ENCODE assay signal across 8 cellular contexts in the genomic region with DNA sequence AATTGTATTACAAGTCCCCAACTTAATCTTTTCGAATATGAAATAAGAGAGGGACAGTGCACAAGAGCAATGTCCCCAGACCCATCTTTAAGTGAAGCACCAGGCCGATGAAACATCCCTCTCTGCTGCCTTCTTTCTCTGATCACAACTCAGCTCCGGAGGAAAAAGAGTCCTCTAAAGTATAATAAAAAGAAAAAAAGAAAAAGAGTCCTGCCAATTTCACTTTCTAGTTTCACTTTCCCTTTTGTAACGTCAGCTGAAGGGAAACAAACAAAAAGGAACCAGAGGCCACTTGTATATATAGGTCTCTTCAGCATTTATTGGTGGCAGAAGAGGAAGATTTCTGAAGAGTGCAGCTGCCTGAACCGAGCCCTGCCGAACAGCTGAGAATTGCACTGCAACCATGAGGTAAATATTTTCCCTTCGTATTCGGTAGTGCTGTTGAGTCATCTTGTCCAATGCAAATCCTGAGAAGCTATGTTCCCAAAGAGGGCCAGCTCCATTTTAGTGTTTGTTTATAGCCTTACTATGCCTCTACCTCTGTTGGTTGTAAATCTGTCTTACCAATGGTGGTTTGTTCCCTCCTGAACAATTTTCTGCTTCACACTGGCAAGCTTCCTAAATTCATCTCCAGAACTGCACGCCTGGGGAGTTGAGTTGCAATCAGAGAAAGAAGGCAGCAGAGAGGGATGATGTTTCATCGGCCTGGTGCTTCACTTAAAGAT. TPM values are rescaled to one million over a fixed set of nuclear protein-coding genes. Genes with fewer than 3 reads are reported as not detected.
DNase-seq lines count a peak whose midpoint lies in the region; ATAC-seq and TF ChIP-seq lines count a peak whose summit lies in the region.

A gene with protein sequence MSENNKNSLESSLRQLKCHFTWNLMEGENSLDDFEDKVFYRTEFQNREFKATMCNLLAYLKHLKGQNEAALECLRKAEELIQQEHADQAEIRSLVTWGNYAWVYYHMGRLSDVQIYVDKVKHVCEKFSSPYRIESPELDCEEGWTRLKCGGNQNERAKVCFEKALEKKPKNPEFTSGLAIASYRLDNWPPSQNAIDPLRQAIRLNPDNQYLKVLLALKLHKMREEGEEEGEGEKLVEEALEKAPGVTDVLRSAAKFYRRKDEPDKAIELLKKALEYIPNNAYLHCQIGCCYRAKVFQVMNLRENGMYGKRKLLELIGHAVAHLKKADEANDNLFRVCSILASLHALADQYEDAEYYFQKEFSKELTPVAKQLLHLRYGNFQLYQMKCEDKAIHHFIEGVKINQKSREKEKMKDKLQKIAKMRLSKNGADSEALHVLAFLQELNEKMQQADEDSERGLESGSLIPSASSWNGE (plus strand): TSS at position 326 of the 725 bp plus-strand sequence. CDS start 78 bp downstream, at position 404.

- H3K27ac ChIP-seq in CD4-positive, CD25-positive, alpha-beta regulatory T cell (ENCODE audit: insufficient read depth, low read length, poor library complexity, severe bottlenecking): peak within 1 kb of the TSS; percentile 67
- H3K27ac ChIP-seq in gastroesophageal sphincter (peak within 1 kb of the TSS; percentile 81 to 93 (median 86)), prostate gland (peak within 1 kb of the TSS; percentile 80 to 85)

- peaks cover 33% of the 10 kb centered on the region for H3K36me3 Mint-ChIP-seq in CD4-positive, CD25-positive, alpha-beta regulatory T cell

- H3K4me3 Mint-ChIP-seq in CD4-positive, CD25-positive, alpha-beta regulatory T cell: peak within 1 kb of the TSS; percentile 94 to 98 (median 96)

- no peaks in the 10 kb centered on the region for H3K27me3 ChIP-seq in CD4-positive, CD25-positive, alpha-beta regulatory T cell (ENCODE audit: control insufficient read depth, insufficient read depth, low read length)
- H3K27me3 ChIP-seq in gastroesophageal sphincter: no peaks in the 10 kb centered on the region
- no peaks in the 10 kb centered on the region for H3K27me3 ChIP-seq in prostate gland (replicated peaks; ENCODE audit: insufficient read depth)

- intact Hi-C loops in prostate gland (cut with DNase I): no loop called here

- H3K4me1 ChIP-seq in CD4-positive, CD25-positive, alpha-beta regulatory T cell (ENCODE audit: control insufficient read depth, insufficient read depth, low read length, poor library complexity, severe bottlenecking): peaks cover 26% of the 10 kb centered on the region
- H3K4me1 ChIP-seq in gastroesophageal sphincter (peaks cover under 1 to 39% (median 14%) of the 10 kb centered on the region in 3 donors), prostate gland (replicated peaks) (peaks cover 4% of the 10 kb centered on the region)

- TF ChIP-seq CTCF in gastroesophageal sphincter (IDR thresholded peaks at IDR 0.05) (no peak), prostate gland (IDR thresholded peaks at IDR 0.05) (no peak)

- WGBS in gastroesophageal sphincter (ENCODE audit: low coverage in 1 of 2), 2 donors: 0% methylated on average over 8 of the region's 10 CpGs
- WGBS in prostate gland: under 1% methylated on average over 10 of the region's 10 CpGs

- DNase-seq in CD4-positive, CD25-positive, alpha-beta regulatory T cell: peak in 2 of 3 donors; percentile 67 to 75
- DNase-seq in NOMO-1 (lab: John Stamatoyannopoulos, UW; ENCODE audit: unreplicated experiment in 2 of 2) (peak; percentile 60 to 85), prostate gland (ENCODE audit: low spot score) (peak; percentile 50)
- peak; percentile 14 for DNase-seq in activated effector memory CD4-positive, alpha-beta T cell treated with Interleukin-2 at 50 U/mL for 16 hours

- TF ChIP-seq POLR2A in gastroesophageal sphincter (IDR thresholded peaks at IDR 0.05): peak in 1 of 2 donors; percentile 24
- peak; percentile 40 for TF ChIP-seq POLR2A in prostate gland (IDR thresholded peaks at IDR 0.05)

- peaks cover 13% of the 10 kb centered on the region for H3K36me3 ChIP-seq in CD4-positive, CD25-positive, alpha-beta regulatory T cell (ENCODE audit: control insufficient read depth, insufficient read depth, low read length)
- H3K36me3 ChIP-seq in gastroesophageal sphincter: peaks cover 0 to 13% of the 10 kb centered on the region in 2 donors
- no peaks in the 10 kb centered on the region for H3K36me3 ChIP-seq in prostate gland

- no peaks in the 10 kb centered on the region for H3K9me3 ChIP-seq in CD4-positive, CD25-positive, alpha-beta regulatory T cell (ENCODE audit: control insufficient read depth in 2 of 2, low read length in 2 of 2)
- H3K9me3 ChIP-seq in gastroesophageal sphincter (no peaks in the 10 kb centered on the region), prostate gland (no peaks in the 10 kb centered on the region)

- peak within 1 kb of the TSS; percentile 74 to 98 (median 98) for H3K27ac Mint-ChIP-seq in CD4-positive, CD25-positive, alpha-beta regulatory T cell

- peaks cover 0 to 13% (median 5%) of the 10 kb centered on the region in 7 donors for H3K9me3 Mint-ChIP-seq in CD4-positive, CD25-positive, alpha-beta regulatory T cell

- no peak for TF ChIP-seq EP300 in gastroesophageal sphincter (IDR thresholded peaks at IDR 0.05)

- peak within 1 kb of the TSS; percentile 96 for H3K4me3 ChIP-seq in CD4-positive, CD25-positive, alpha-beta regulatory T cell (ENCODE audit: low read depth, low read length)
- peak within 1 kb of the TSS; percentile 55 to 78 for H3K4me3 ChIP-seq in gastroesophageal sphincter
- peak within 1 kb of the TSS; percentile 36 to 42 for H3K4me3 ChIP-seq in prostate gland

- H3K4me1 Mint-ChIP-seq in CD4-positive, CD25-positive, alpha-beta regulatory T cell: peaks cover 29 to 43% (median 35%) of the 10 kb centered on the region in 4 donors

- ATAC-seq in CD4-positive, CD25-positive, alpha-beta regulatory T cell (ENCODE audit: low read depth in 2 of 2): peak; percentile 68 to 76
- ATAC-seq in GM19025 (IDR thresholded peaks at IDR 0.05; ENCODE audit: low read depth, unreplicated experiment) (peak; percentile 58), HG03139 (IDR thresholded peaks at IDR 0.05; ENCODE audit: unreplicated experiment) (peak; percentile 66), gastroesophageal sphincter (peak; percentile 72), GM21526 (IDR thresholded peaks at IDR 0.05; ENCODE audit: low FRiP score, unreplicated experiment) (no peak)

- peaks cover 9% of the 10 kb centered on the region for H3K27me3 Mint-ChIP-seq in CD4-positive, CD25-positive, alpha-beta regulatory T cell

RNA-seq across cellular contexts. Expression of the gene that starts here (rescaled TPM):
- total RNA-seq in CD4-positive, CD25-positive, alpha-beta regulatory T cell: 10.0 TPM
- 1 to 10 TPM; 3.6 to 6.3 (median 4.7) TPM for polyA plus RNA-seq in CD4-positive, CD25-positive, alpha-beta regulatory T cell
- total RNA-seq in gastroesophageal sphincter (1 to 10 TPM; 3.2 to 5.3 (median 3.8) TPM), prostate gland (1 to 10 TPM; 4.1 TPM)

Comparison
In these comparisons a context has a peak if more than half of its experiments do, and no peak if none do; other contexts are left out.
1. DNase-seq: peak in every context shown above with its lines; median percentile 72 in NOMO-1; 71 in CD4-positive, CD25-positive, alpha-beta regulatory T cell; 50 in prostate gland; 14 in activated effector memory CD4-positive, alpha-beta T cell treated with Interleukin-2 at 50 U/mL for 16 hours.
2. H3K4me3 ChIP-seq: peak in every context shown above with its lines; median percentile 96 in CD4-positive, CD25-positive, alpha-beta regulatory T cell; 66 in gastroesophageal sphincter; 39 in prostate gland.